ENCODE assay signal across 1 cellular context in genomic region chr19:15448778-15449619, GRCh38.
TF ChIP-seq lines count a peak whose summit lies in the region.

No MANE protein-coding gene starts in this region.

TF ChIP-seq in SK-N-SH treated with all-trans-retinoic acid at 6 μM for 48 hours, 23 proteins besides CTCF, POLR2A, EP300 and RAD21 (continued from another document):
- TF ChIP-seq ARNTL (CRISPR knock-in tag; IDR thresholded peaks at IDR 0.05; ENCODE audit: borderline replicate concordance, low read depth) (no peak), TCF4 (CRISPR knock-in tag; IDR thresholded peaks at IDR 0.05; ENCODE audit: borderline replicate concordance) (no peak), RARB (CRISPR knock-in tag; IDR thresholded peaks at IDR 0.05) (no peak), ZC3H10 (CRISPR knock-in tag; IDR thresholded peaks at IDR 0.05) (no peak), ZFP3 (CRISPR knock-in tag; IDR thresholded peaks at IDR 0.05) (no peak)
TF ChIP-seq in SK-N-SH treated with all-trans-retinoic acid at 6 μM for 48 hours: peak in this region for 0.
